Comparison of ENCODE assay signal across 1 cellular context in genomic region chr1:236156512-236157208, GRCh38.
A peak's percentile ranks its signal among the peaks of the same experiment; 100 is the strongest.
TF ChIP-seq lines count a peak whose summit lies in the region.

No MANE protein-coding gene starts in this region.

TF ChIP-seq in GM12878, 131 proteins besides CTCF, POLR2A, EP300 and RAD21 (continued from another document and continues in another):
- TF ChIP-seq MLLT1 (IDR thresholded peaks at IDR 0.05) (peak; percentile 70; the same call in 1 of the 2 replicates), RAD51 (IDR thresholded peaks at IDR 0.05) (peak; percentile 94), CREB1 (IDR thresholded peaks at IDR 0.05; ENCODE audit: low read depth) (peak; percentile 86), ZNF384 (IDR thresholded peaks at IDR 0.05; ENCODE audit: borderline replicate concordance, low read depth, low read length) (no peak), PKNOX1 (IDR thresholded peaks at IDR 0.05) (peak; percentile 76), HSF1 (IDR thresholded peaks at IDR 0.05; ENCODE audit: low read depth, low read length) (no peak), CHD1 (IDR thresholded peaks at IDR 0.05; ENCODE audit: low read depth, low read length) (no peak), ZBTB33 (IDR thresholded peaks at IDR 0.05) (no peak), PAX5 (IDR thresholded peaks at IDR 0.05; ENCODE audit: borderline replicate concordance, low read depth, low read length) (peak; percentile 92; the same call in 1 of the 2 replicates), SMARCA5 (IDR thresholded peaks at IDR 0.05) (peak; percentile 59), POLR2AphosphoS5 (IDR thresholded peaks at IDR 0.05; ENCODE audit: low read length) (peak; percentile 91), YY1 (IDR thresholded peaks at IDR 0.05; ENCODE audit: low read depth, low read length) (no peak), RFX5 (IDR thresholded peaks at IDR 0.05; ENCODE audit: low read depth, low read length) (no peak), MTA3 (IDR thresholded peaks at IDR 0.05; ENCODE audit: borderline replicate concordance, low read length) (peak; percentile 89; the same call in 1 of the 2 replicates), TBL1XR1 (IDR thresholded peaks at IDR 0.05; ENCODE audit: low read depth, low read length) (peak; percentile 98), SREBF1 (IDR thresholded peaks at IDR 0.05; ENCODE audit: low read length) (no peak), BRCA1 (IDR thresholded peaks at IDR 0.05; ENCODE audit: low read depth, low read length) (no peak), RUNX3 (IDR thresholded peaks at IDR 0.05; ENCODE audit: low read length) (peak; percentile 98), EZH2 (IDR thresholded peaks at IDR 0.05; ENCODE audit: borderline replicate concordance, control insufficient read depth, low read depth, low read length) (0 out of 2 replicates have a peak, but pooled peaks have one; percentile 43), STAT1 (conservative IDR thresholded peaks at IDR 0.05) (no peak), SPI1 (IDR thresholded peaks at IDR 0.05; ENCODE audit: borderline replicate concordance, insufficient read depth, low read depth, low read length) (peak; percentile 91), CUX1 (IDR thresholded peaks at IDR 0.05; ENCODE audit: insufficient replicate concordance, low read depth, low read length) (peak; percentile 71), MYC (IDR thresholded peaks at IDR 0.05; ENCODE audit: insufficient read depth, insufficient read length, insufficient replicate concordance, low read length, severe bottlenecking) (no peak), GABPA (IDR thresholded peaks at IDR 0.05; ENCODE audit: low read depth) (no peak; the same call in 1 of the 2 replicates), ZNF207 (IDR thresholded peaks at IDR 0.05; ENCODE audit: borderline replicate concordance) (0 out of 2 replicates have a peak, but pooled peaks have one; percentile 16), ZBED1 (IDR thresholded peaks at IDR 0.05; ENCODE audit: borderline replicate concordance) (no peak), HDGF (IDR thresholded peaks at IDR 0.05) (no peak; the same call in none of the 2 replicates), CBX3 (IDR thresholded peaks at IDR 0.05; ENCODE audit: borderline replicate concordance, low read depth) (no peak), POU2F2 (IDR thresholded peaks at IDR 0.05; ENCODE audit: borderline replicate concordance, low read depth, low read length) (peak; percentile 99), DPF2 (IDR thresholded peaks at IDR 0.05) (peak; percentile 71), JUND (IDR thresholded peaks at IDR 0.05; ENCODE audit: low read depth, low read length) (0 out of 2 replicates have a peak, but pooled peaks have one; percentile 29), ELK1 (IDR thresholded peaks at IDR 0.05; ENCODE audit: low read depth, low read length) (peak; percentile 16; the same call in 1 of the 2 replicates), IRF3 (IDR thresholded peaks at IDR 0.05) (no peak), KDM1A (IDR thresholded peaks at IDR 0.05; ENCODE audit: borderline replicate concordance) (no peak), ZBTB40 (IDR thresholded peaks at IDR 0.05; ENCODE audit: borderline replicate concordance) (no peak; the same call in 1 of the 2 replicates), IRF4 (IDR thresholded peaks at IDR 0.05; ENCODE audit: low read depth, low read length) (peak; percentile 74), SKIL (IDR thresholded peaks at IDR 0.05; ENCODE audit: low read depth, poor library complexity, severe bottlenecking) (peak; percentile 92)
